Comparison of ENCODE assay signal across 8 cellular contexts in the genomic region with DNA sequence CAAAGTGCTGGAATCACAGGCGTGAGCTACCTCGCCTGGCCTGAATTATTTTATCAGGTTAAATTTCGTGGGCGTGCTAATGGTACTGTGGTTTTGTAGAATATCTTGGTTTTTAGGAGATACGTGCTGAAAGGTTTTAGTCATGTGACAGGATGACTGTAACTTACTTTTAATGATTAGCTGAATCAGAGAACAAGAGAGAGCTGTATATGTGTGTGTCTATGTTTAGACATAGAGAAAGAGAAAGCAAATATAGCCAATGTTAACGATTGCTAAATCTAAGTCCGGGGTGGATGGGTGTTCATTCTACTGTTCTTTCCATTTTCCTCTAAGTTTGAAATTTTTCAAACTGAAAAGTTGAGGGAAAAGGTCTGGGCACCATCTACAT. TPM values are rescaled to one million over a fixed set of nuclear protein-coding genes. Genes with fewer than 3 reads are reported as not detected.
DNase-seq lines count a peak whose midpoint lies in the region; ATAC-seq, FAIRE-seq and TF ChIP-seq lines count a peak whose summit lies in the region.

No MANE protein-coding gene starts in this region.

- ATAC-seq in GM19452 (IDR thresholded peaks at IDR 0.05; ENCODE audit: unreplicated experiment) (peak; percentile 62), esophagus mucosa (no peak)

- peak overlapping the region; percentile 58 for H3K27ac Mint-ChIP-seq in T-helper 2 cell treated with Interferon-gamma antibody and Interleukin-4, amounts not matched to agents 5 μg/mL and 100 μg/mL, for 36 hours

- H3K36me3 ChIP-seq in smooth muscle cell (ENCODE audit: low read depth) (no peaks in the 10 kb centered on the region), small intestine (ENCODE audit: control insufficient read depth in 2 of 2, insufficient read depth in 2 of 2, low read length in 2 of 2) (peaks cover 50 to 61% of the 10 kb centered on the region in 2 donors)

- H3K4me1 ChIP-seq in smooth muscle cell (ENCODE audit: low read depth) (peaks cover 10% of the 10 kb centered on the region), small intestine (ENCODE audit: control insufficient read depth in 2 of 2, insufficient read depth in 1 of 2, low read depth in 1 of 2, low read length in 1 of 2) (peaks cover 0 to 6% of the 10 kb centered on the region in 2 donors)

- H3K27me3 Mint-ChIP-seq in T-helper 2 cell treated with Interferon-gamma antibody and Interleukin-4, amounts not matched to agents 5 μg/mL and 100 μg/mL, for 36 hours (ENCODE audit: low read depth), result no peaks in the 10 kb centered on the region

- H3K9me3 ChIP-seq in smooth muscle cell (replicated peaks; ENCODE audit: low read depth), result no peaks in the 10 kb centered on the region
- H3K9me3 ChIP-seq in small intestine (ENCODE audit: control insufficient read depth, low read depth), result no peaks in the 10 kb centered on the region

- H3K79me2 ChIP-seq in smooth muscle cell (ENCODE audit: low read depth), result no peaks in the 10 kb centered on the region

- TF ChIP-seq CTCF in fibroblast of mammary gland (conservative IDR thresholded peaks at IDR 0.05; ENCODE audit: control insufficient read depth, insufficient read depth, low read depth, low read length) (no peak), smooth muscle cell (IDR thresholded peaks at IDR 0.05; ENCODE audit: borderline replicate concordance, insufficient read depth, poor library complexity, severe bottlenecking) (no peak)

- peaks cover 65% of the 10 kb centered on the region for H3K36me3 Mint-ChIP-seq in T-helper 2 cell treated with Interferon-gamma antibody and Interleukin-4, amounts not matched to agents 5 μg/mL and 100 μg/mL, for 36 hours (ENCODE audit: low read depth)

- H3K27me3 ChIP-seq in smooth muscle cell (ENCODE audit: low read depth) (no peaks in the 10 kb centered on the region), small intestine (ENCODE audit: control insufficient read depth in 2 of 2, insufficient read depth in 2 of 2, low read length in 2 of 2) (no peaks in the 10 kb centered on the region)

- H3K27ac ChIP-seq in smooth muscle cell (ENCODE audit: low read depth), result peak overlapping the region; percentile 46
- peak overlapping the region in 1 of 2 donors; percentile 85 for H3K27ac ChIP-seq in small intestine (ENCODE audit: low read depth in 1 of 2, low read length in 1 of 2)

- H3K9ac ChIP-seq in smooth muscle cell (ENCODE audit: low read depth), result no peak overlapping the region

- WGBS in smooth muscle cell (ENCODE audit: low lambda C conversion rate), result 82% methylated on average over 7 of the region's 7 CpGs
- WGBS in small intestine, 3 donors, result 59 to 70% (median 67%) methylated on average over 7 of the region's 7 CpGs

- no peak overlapping the region for H2AFZ ChIP-seq in smooth muscle cell (ENCODE audit: low read depth)

- H4K20me1 ChIP-seq in smooth muscle cell (ENCODE audit: low read depth), result peaks cover 14% of the 10 kb centered on the region

- no peak for DNase-seq in T-helper 2 cell treated with Interferon-gamma antibody and Interleukin-4, amounts not matched to agents 5 μg/mL and 100 μg/mL, for 36 hours (ENCODE audit: low spot score)
- peak; percentile 81 for DNase-seq in fibroblast of mammary gland (ENCODE audit: low read depth)
- no peak for DNase-seq in smooth muscle cell (lab: John Stamatoyannopoulos, UW; ENCODE audit: unreplicated experiment)
- no peak for DNase-seq in small intestine
- DNase-seq in NCI-H2171 (lab: John Stamatoyannopoulos, UW), result no peak
- DNase-seq in 8988T, result no peak

- no peak overlapping the region for H3K4me2 ChIP-seq in smooth muscle cell

- H3K4me3 ChIP-seq in fibroblast of mammary gland (ENCODE audit: control insufficient read depth, low read depth, low read length), result peak overlapping the region; percentile 33
- no peak overlapping the region for H3K4me3 ChIP-seq in smooth muscle cell
- H3K4me3 ChIP-seq in small intestine (ENCODE audit: low read depth in 1 of 2, low read length in 2 of 2), result no peak overlapping the region

- no peaks in the 10 kb centered on the region for H3K9me3 Mint-ChIP-seq in T-helper 2 cell treated with Interferon-gamma antibody and Interleukin-4, amounts not matched to agents 5 μg/mL and 100 μg/mL, for 36 hours

- FAIRE-seq in small intestine (lab: Jason Lieb, UNC), result no peak

- no peaks in the 10 kb centered on the region for H3F3A ChIP-seq in smooth muscle cell (ENCODE audit: low read depth)

- H3K4me3 Mint-ChIP-seq in T-helper 2 cell treated with Interferon-gamma antibody and Interleukin-4, amounts not matched to agents 5 μg/mL and 100 μg/mL, for 36 hours, result no peak overlapping the region

- peaks cover 16% of the 10 kb centered on the region for H3K4me1 Mint-ChIP-seq in T-helper 2 cell treated with Interferon-gamma antibody and Interleukin-4, amounts not matched to agents 5 μg/mL and 100 μg/mL, for 36 hours (ENCODE audit: low read depth)

RNA-seq across cellular contexts. Expression of a gene that starts 9.2 kb away (rescaled TPM):
- total RNA-seq in smooth muscle cell, result 16.5 and 22.4 TPM in 2 replicates
- polyA plus RNA-seq in smooth muscle cell, result 43.5 and 52.7 TPM in 2 replicates
- 10 to 100 TPM; 10.8 to 23.5 (median 17.0) TPM for polyA plus RNA-seq in small intestine
- total RNA-seq in esophagus mucosa, result 11.6 TPM
